Comparison of ENCODE assay signal across 16 cellular contexts in genomic region chr13:30880151-30880551, GRCh38. TPM values are rescaled to one million over a fixed set of nuclear protein-coding genes. Genes with fewer than 3 reads are reported as not detected.
DNase-seq lines count a peak whose midpoint lies in the region; ATAC-seq and TF ChIP-seq lines count a peak whose summit lies in the region.
"Had no signal": no experiment of that assay in that cellular context is flagged by ENCODE, and none has a peak within 500 bp of the region (broad histone marks: within the 10 kb centered on the region; RNA-seq: fewer than 3 reads in every experiment).

No MANE protein-coding gene starts in this region.

- BruUV-seq in mammary epithelial cell (replicated peaks; lab: Mats Ljungman, UMichigan) = no TSS peak

- H2AFZ ChIP-seq in mammary epithelial cell (ENCODE audit: low read depth, low read length) (no peak overlapping the region), osteoblast (ENCODE audit: low read length) (no peak overlapping the region)

- H3K27ac ChIP-seq in breast epithelium (peak overlapping the region; percentile 27 to 87), mammary epithelial cell (ENCODE audit: insufficient read depth, low read depth, low read length) (no peak overlapping the region), osteoblast (ENCODE audit: low read depth, low read length) (peak overlapping the region; percentile 96), vagina (peak overlapping the region; percentile 82)
- H3K27ac ChIP-seq: 22Rv1, foreskin keratinocyte had no signal

- DNase-seq in breast epithelium (ENCODE audit: low spot score in 2 of 2) = no peak
- no peak for DNase-seq in mammary epithelial cell
- DNase-seq in foreskin fibroblast = peak; percentile 60 to 72
- no peak for DNase-seq in osteoblast (ENCODE audit: insufficient read length, low spot score, missing footprints)
- peak; percentile 61 to 78 for DNase-seq in vagina (ENCODE audit: extremely low spot score in 2 of 2)
- no peak for DNase-seq in NCI-H146 (lab: John Stamatoyannopoulos, UW)
- DNase-seq in NCI-H128 (lab: John Stamatoyannopoulos, UW; ENCODE audit: unreplicated experiment) = no peak
- DNase-seq: activated CD8-positive, alpha-beta memory T cell treated with anti-CD3 and anti-CD28 coated beads, Interleukin-2, amount 50 U/mL, for 4 hours; activated naive CD8-positive, alpha-beta T cell treated with anti-CD3 and anti-CD28 coated beads for 36 hours; foreskin keratinocyte; Karpas-422; NCI-H1694; stimulated activated naive CD4-positive, alpha-beta T cell had no signal

- H3K27me3 ChIP-seq in breast epithelium (no peaks in the 10 kb centered on the region), mammary epithelial cell (ENCODE audit: insufficient read depth, low read length) (no peaks in the 10 kb centered on the region), osteoblast (ENCODE audit: insufficient read depth, low read length) (no peaks in the 10 kb centered on the region), vagina (no peaks in the 10 kb centered on the region)

- CTCF ChIA-PET in mammary epithelial cell (lab: Charles Lee; ENCODE audit: low non-redundant PET) = interaction anchor here (1.0 kb wide), 1 partner anchor 13 kb away, joined by 9 read pairs; no protein-coding TSS in a partner anchor

- H3K36me3 ChIP-seq in breast epithelium = no peaks in the 10 kb centered on the region
- no peaks in the 10 kb centered on the region for H3K36me3 ChIP-seq in mammary epithelial cell (ENCODE audit: insufficient read depth, low read length)
- no peaks in the 10 kb centered on the region for H3K36me3 ChIP-seq in osteoblast (ENCODE audit: insufficient read depth, low read length)
- no peaks in the 10 kb centered on the region for H3K36me3 ChIP-seq in vagina

- H3K9me3 ChIP-seq in breast epithelium (no peaks in the 10 kb centered on the region), mammary epithelial cell (replicated peaks; ENCODE audit: insufficient read depth, low read length) (no peaks in the 10 kb centered on the region), osteoblast (ENCODE audit: low read depth, low read length) (no peaks in the 10 kb centered on the region), vagina (no peaks in the 10 kb centered on the region)

- ATAC-seq in HG03520 (IDR thresholded peaks at IDR 0.05; ENCODE audit: unreplicated experiment) = no peak
- ATAC-seq: foreskin keratinocyte had no signal

- no peaks in the 10 kb centered on the region for H3K79me2 ChIP-seq in mammary epithelial cell (ENCODE audit: insufficient read depth, low read length)
- no peaks in the 10 kb centered on the region for H3K79me2 ChIP-seq in osteoblast (ENCODE audit: insufficient read depth, low read length)

- H3K4me3 ChIP-seq in breast epithelium = no peak overlapping the region
- H3K4me3 ChIP-seq in mammary epithelial cell (replicated peaks in 1 of 3; ENCODE audit: insufficient read depth in 1 of 3, low read depth in 2 of 3, low read length in 3 of 3) = no peak overlapping the region
- H3K4me3 ChIP-seq in foreskin fibroblast (ENCODE audit: low read depth in 1 of 2, low read length in 2 of 2) = no peak overlapping the region
- no peak overlapping the region for H3K4me3 ChIP-seq in osteoblast (ENCODE audit: insufficient read depth, low read length)
- H3K4me3 ChIP-seq in vagina = no peak overlapping the region

- H3K4me2 ChIP-seq in mammary epithelial cell (ENCODE audit: insufficient read depth, low read depth, low read length) (no peak overlapping the region), osteoblast (ENCODE audit: insufficient read depth, low read length) (peak overlapping the region; percentile 51)

- TF ChIP-seq POLR2A in breast epithelium (IDR thresholded peaks at IDR 0.05) = no peak
- no peak for TF ChIP-seq POLR2A in vagina (IDR thresholded peaks at IDR 0.05)

- WGBS in mammary epithelial cell (ENCODE audit: low coverage, missing lambda C conversion rate) = 100% methylated on average over 2 of the region's 2 CpGs

- H3K9ac ChIP-seq in mammary epithelial cell (ENCODE audit: insufficient read depth, low read length) = no peak overlapping the region

- dilution Hi-C loops in mammary epithelial cell (cut with HindIII; ENCODE audit: low sequenced_read_pairs) = no loop called here

- H4K20me1 ChIP-seq in mammary epithelial cell (ENCODE audit: insufficient read depth, low read length) = no peaks in the 10 kb centered on the region
- H4K20me1 ChIP-seq in osteoblast (ENCODE audit: insufficient read depth, low read length) = no peaks in the 10 kb centered on the region

- TF ChIP-seq CTCF in breast epithelium (IDR thresholded peaks at IDR 0.05) = no peak
- no peak for TF ChIP-seq CTCF in mammary epithelial cell (conservative IDR thresholded peaks at IDR 0.05 in 1 of 2, IDR thresholded peaks at IDR 0.05 in 1 of 2; ENCODE audit: extremely low read depth in 1 of 2, insufficient read depth in 1 of 2, low read depth in 1 of 2, low read length in 2 of 2)
- no peak for TF ChIP-seq CTCF in foreskin fibroblast (IDR thresholded peaks at IDR 0.05; ENCODE audit: low read depth, low read length)
- TF ChIP-seq CTCF in osteoblast (IDR thresholded peaks at IDR 0.05; ENCODE audit: extremely low read depth, low read depth, low read length) = no peak
- TF ChIP-seq CTCF in vagina (IDR thresholded peaks at IDR 0.05) = no peak

- in situ Hi-C loops in mammary epithelial cell (cut with MboI; ENCODE audit: low sequenced_read_pairs in 2 of 2) = no loop called here

- H3K4me1 ChIP-seq in breast epithelium = peaks cover 0 to 4% of the 10 kb centered on the region in 2 donors
- H3K4me1 ChIP-seq in mammary epithelial cell (ENCODE audit: insufficient read depth, low read length) = peaks cover 10% of the 10 kb centered on the region
- peaks cover 36% of the 10 kb centered on the region for H3K4me1 ChIP-seq in osteoblast (ENCODE audit: insufficient read depth, low read length)
- H3K4me1 ChIP-seq in vagina = peaks cover 36% of the 10 kb centered on the region
- H3K4me1 ChIP-seq: foreskin keratinocyte had no signal

- intact Hi-C loops in breast epithelium (cut with DNase I; ENCODE audit: low total_unique reads) = no loop called here
- intact Hi-C loops in mammary epithelial cell (cut with micrococcal nuclease) = no loop called here
- intact Hi-C loops in vagina (cut with DNase I) = no loop called here

RNA-seq across cellular contexts. Expression of gene MEDAG, which starts 25.9 kb away (rescaled TPM):
- total RNA-seq in breast epithelium (100 to 1,000 TPM in 1 of 3 donors, 10 to 100 TPM in 2; 76.2 to 142 (median 95.4) TPM), mammary epithelial cell (under 1 TPM in 1 of 2 donors, not detected in 1; 0.33 TPM), osteoblast (46.7 and 96.1 TPM in 2 replicates), vagina (46.4 TPM)
- polyA plus RNA-seq in mammary epithelial cell = 0.08 TPM
- not detected for polyA minus RNA-seq in mammary epithelial cell
- total RNA-seq: activated naive CD8-positive, alpha-beta T cell treated with anti-CD3 and anti-CD28 coated beads for 36 hours; foreskin keratinocyte; T-helper 1 cell treated with Interleukin-12 subunit alpha and Interleukin-12 subunit beta and Interleukin-4 antibody, amounts not matched to agents 30 ng/mL and 1 ng/mL, for 36 hours had no signal
- polyA plus RNA-seq: foreskin keratinocyte had no signal

RNA-seq across cellular contexts. Expression of gene TEX26, which starts 52.3 kb away (rescaled TPM):
- total RNA-seq in breast epithelium = under 1 TPM in 2 of 3 donors, not detected in 1; 0.48 to 0.59 TPM
- not detected for total RNA-seq in mammary epithelial cell
- polyA plus RNA-seq in mammary epithelial cell = not detected
- not detected for polyA minus RNA-seq in mammary epithelial cell
- total RNA-seq in osteoblast = not detected in 2 replicates
- total RNA-seq in vagina = not detected
- total RNA-seq: activated naive CD8-positive, alpha-beta T cell treated with anti-CD3 and anti-CD28 coated beads for 36 hours; foreskin keratinocyte; T-helper 1 cell treated with Interleukin-12 subunit alpha and Interleukin-12 subunit beta and Interleukin-4 antibody, amounts not matched to agents 30 ng/mL and 1 ng/mL, for 36 hours had no signal
- polyA plus RNA-seq: foreskin keratinocyte had no signal

Comparison
In these comparisons a context has a peak if more than half of its experiments do, and no peak if none do; other contexts are left out.
1. RNA of gene MEDAG, which starts 25.9 kb away (total RNA-seq): 76.2 to 142 TPM in breast epithelium, 46.7 to 96.1 TPM in osteoblast and 46.4 TPM in vagina (single experiment); 0.33 TPM in mammary epithelial cell; every median in the first group is over 10 times any median in the second.
2. DNase-seq: peak in foreskin fibroblast (2 of 2) and vagina (2 of 2); none in breast epithelium (0 of 2), mammary epithelial cell (single experiment), osteoblast (single experiment), NCI-H146 (single experiment) and NCI-H128 (single experiment).